Comparison of ENCODE assay signal across 25 cellular contexts in the genomic region with DNA sequence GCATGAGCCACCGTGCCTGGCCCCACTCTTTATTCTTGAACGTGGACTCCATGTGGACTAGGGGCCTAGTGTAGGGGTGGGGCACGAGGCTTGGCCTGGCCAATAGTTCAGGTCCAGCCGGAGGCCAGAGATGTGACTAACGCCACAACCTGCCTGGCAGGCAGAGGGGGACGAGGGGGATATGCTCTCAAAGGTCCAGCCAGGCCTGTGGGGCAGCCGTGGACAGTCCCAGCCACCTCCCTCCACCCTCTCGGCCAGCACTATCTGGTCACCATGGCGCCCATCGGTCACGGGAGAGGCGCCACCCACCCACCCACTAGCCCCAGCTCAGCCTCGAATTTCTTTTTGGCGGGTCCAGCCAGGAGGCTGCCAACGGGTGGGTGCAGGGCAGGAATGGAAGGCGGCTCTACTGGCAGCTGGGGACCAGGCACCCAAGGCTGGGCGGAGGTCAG. TPM values are rescaled to one million over a fixed set of nuclear protein-coding genes. Genes with fewer than 3 reads are reported as not detected.
DNase-seq lines count a peak whose midpoint lies in the region; ATAC-seq, FAIRE-seq and TF ChIP-seq lines count a peak whose summit lies in the region.
"Had no signal": no experiment of that assay in that cellular context is flagged by ENCODE, and none has a peak within 500 bp of the region (broad histone marks: within the 10 kb centered on the region; RNA-seq: fewer than 3 reads in every experiment).

No MANE protein-coding gene starts in this region.

- ATAC-seq in WTC11 (no peak), left lobe of liver (peak; percentile 11), GM21786 (IDR thresholded peaks at IDR 0.05; ENCODE audit: unreplicated experiment) (no peak)
- ATAC-seq: sciatic nerve had no signal

- H3K9me3 Mint-ChIP-seq in WTC11: no peaks in the 10 kb centered on the region
- no peaks in the 10 kb centered on the region for H3K9me3 Mint-ChIP-seq in activated naive CD4-positive, alpha-beta T cell treated with anti-CD3 and anti-CD28 coated beads for 36 hours
- H3K9me3 Mint-ChIP-seq: endodermal cell; stimulated activated naive CD8-positive, alpha-beta T cell treated with anti-CD3 and anti-CD28 coated beads, Interleukin-15, Interleukin-2, amounts not matched to agents 100 ng/mL and 50 ng/mL, for 24 hours; T-helper 1 cell treated with Interleukin-12 subunit alpha and Interleukin-12 subunit beta and Interleukin-4 antibody, amounts not matched to agents 30 μg/mL and 1 μg/mL, for 36 hours had no signal

- WGBS in small intestine, 3 donors: 34 to 52% (median 42%) methylated on average over 17 of the region's 17 CpGs

- no peak overlapping the region for H3K27ac Mint-ChIP-seq in WTC11
- no peak overlapping the region for H3K27ac Mint-ChIP-seq in activated naive CD4-positive, alpha-beta T cell treated with anti-CD3 and anti-CD28 coated beads for 36 hours
- H3K27ac Mint-ChIP-seq: endodermal cell; stimulated activated naive CD8-positive, alpha-beta T cell treated with anti-CD3 and anti-CD28 coated beads, Interleukin-15, Interleukin-2, amounts not matched to agents 100 ng/mL and 50 ng/mL, for 24 hours; T-helper 1 cell treated with Interleukin-12 subunit alpha and Interleukin-12 subunit beta and Interleukin-4 antibody, amounts not matched to agents 30 μg/mL and 1 μg/mL, for 36 hours had no signal

- TF ChIP-seq CTCF in WTC11 (IDR thresholded peaks at IDR 0.05): no peak

- H3K4me3 ChIP-seq in small intestine (ENCODE audit: low read depth in 1 of 2, low read length in 2 of 2): no peak overlapping the region
- H3K4me3 ChIP-seq: upper lobe of left lung had no signal

- H3K36me3 ChIP-seq in small intestine (ENCODE audit: control insufficient read depth in 2 of 2, insufficient read depth in 2 of 2, low read length in 2 of 2): peaks cover 7 to 10% of the 10 kb centered on the region in 2 donors

- H3K4me3 Mint-ChIP-seq in WTC11: peak overlapping the region; percentile 80; the same call in 1 of the 2 replicates
- H3K4me3 Mint-ChIP-seq in activated naive CD4-positive, alpha-beta T cell treated with anti-CD3 and anti-CD28 coated beads for 36 hours: no peak overlapping the region
- H3K4me3 Mint-ChIP-seq: stimulated activated naive CD8-positive, alpha-beta T cell treated with anti-CD3 and anti-CD28 coated beads, Interleukin-15, Interleukin-2, amounts not matched to agents 100 ng/mL and 50 ng/mL, for 24 hours had no signal

- peaks cover 2% of the 10 kb centered on the region in 2 donors for H3K4me1 ChIP-seq in small intestine (ENCODE audit: control insufficient read depth in 2 of 2, insufficient read depth in 1 of 2, low read depth in 1 of 2, low read length in 1 of 2)

- H3K27me3 Mint-ChIP-seq in WTC11 (ENCODE audit: low read depth): peaks cover 16% of the 10 kb centered on the region
- peaks cover 25% of the 10 kb centered on the region for H3K27me3 Mint-ChIP-seq in activated naive CD4-positive, alpha-beta T cell treated with anti-CD3 and anti-CD28 coated beads for 36 hours (ENCODE audit: low read depth)

- POLR2A ChIA-PET in WTC11 (lab: Charles Lee): interaction anchor here (0.6 kb wide), 1 partner anchor 89 kb away, joined by 4 read pairs; no protein-coding TSS in a partner anchor

- no peaks in the 10 kb centered on the region for H3K9me3 ChIP-seq in small intestine (ENCODE audit: control insufficient read depth, low read depth)
- H3K9me3 ChIP-seq: upper lobe of left lung had no signal

- intact Hi-C loops in activated naive CD4-positive, alpha-beta T cell treated with anti-CD3 and anti-CD28 coated beads for 36 hours (cut with micrococcal nuclease): no loop called here

- no peak for FAIRE-seq in small intestine (lab: Jason Lieb, UNC)

- CTCF ChIA-PET in WTC11 (lab: Charles Lee): interaction anchor here (0.6 to 1.5 kb wide), 2 partner anchors 89 to 98 kb away, joined by 3 read pairs; no protein-coding TSS in a partner anchor
- CTCF ChIA-PET in activated naive CD4-positive, alpha-beta T cell treated with anti-CD3 and anti-CD28 coated beads for 36 hours (lab: Charles Lee): no interaction called here

- DNase-seq in DMS 273 (lab: John Stamatoyannopoulos, UW; ENCODE audit: unreplicated experiment) (peak; percentile 50), DMS 273 treated with DMSO at 0.1 percent for 48 hours (lab: John Stamatoyannopoulos, UW) (no peak), WTC11 (ENCODE audit: low spot score) (no peak), left lobe of liver (ENCODE audit: low spot score) (no peak), small intestine (peak; percentile 44)
- no peak for DNase-seq in stimulated activated CD4-positive, alpha-beta T cell treated with anti-CD3 and anti-CD28 coated beads, Interleukin-4, amount 100 ng/mL, for 4 hours
- DNase-seq in activated naive CD4-positive, alpha-beta T cell treated with anti-CD3 and anti-CD28 coated beads for 36 hours: no peak
- DNase-seq: activated CD4-positive, alpha-beta T cell treated with anti-CD3 and anti-CD28 coated beads, Interleukin-2, amount 50 U/mL, for 48 hours; activated naive CD4-positive, alpha-beta T cell; cerebellar nuclear complex; COR-L47; endodermal cell; GOT3; hippocampal formation; NCI-H1105; NCI-H2107; SHP77 had no signal

- H3K36me3 Mint-ChIP-seq in WTC11: peaks cover 5% of the 10 kb centered on the region; the same call in 1 of the 2 replicates
- H3K36me3 Mint-ChIP-seq in activated naive CD4-positive, alpha-beta T cell treated with anti-CD3 and anti-CD28 coated beads for 36 hours (ENCODE audit: low read depth): peaks cover 10% of the 10 kb centered on the region

- H3K27me3 ChIP-seq in small intestine (ENCODE audit: control insufficient read depth in 2 of 2, insufficient read depth in 2 of 2, low read length in 2 of 2): peaks cover 7 to 22% of the 10 kb centered on the region in 2 donors

- H3K27ac ChIP-seq in small intestine (ENCODE audit: low read depth in 1 of 2, low read length in 1 of 2): no peak overlapping the region
- H3K27ac ChIP-seq: 22Rv1, upper lobe of left lung, VCaP had no signal

- H3K4me1 Mint-ChIP-seq in WTC11: no peaks in the 10 kb centered on the region
- H3K4me1 Mint-ChIP-seq in activated naive CD4-positive, alpha-beta T cell treated with anti-CD3 and anti-CD28 coated beads for 36 hours (ENCODE audit: low read depth): peaks cover 5% of the 10 kb centered on the region
- H3K4me1 Mint-ChIP-seq: endodermal cell had no signal

TF ChIP-seq in WTC11, 78 proteins besides CTCF, POLR2A, EP300 and RAD21:
- TF ChIP-seq ZNF219 (CRISPR knock-in tag; IDR thresholded peaks at IDR 0.05; ENCODE audit: borderline replicate concordance) (no peak), IRF2 (CRISPR knock-in tag; IDR thresholded peaks at IDR 0.05; ENCODE audit: borderline replicate concordance, low read depth) (no peak), NR2C2 (CRISPR knock-in tag; IDR thresholded peaks at IDR 0.05) (no peak)
- TF ChIP-seq, protein P1, sequence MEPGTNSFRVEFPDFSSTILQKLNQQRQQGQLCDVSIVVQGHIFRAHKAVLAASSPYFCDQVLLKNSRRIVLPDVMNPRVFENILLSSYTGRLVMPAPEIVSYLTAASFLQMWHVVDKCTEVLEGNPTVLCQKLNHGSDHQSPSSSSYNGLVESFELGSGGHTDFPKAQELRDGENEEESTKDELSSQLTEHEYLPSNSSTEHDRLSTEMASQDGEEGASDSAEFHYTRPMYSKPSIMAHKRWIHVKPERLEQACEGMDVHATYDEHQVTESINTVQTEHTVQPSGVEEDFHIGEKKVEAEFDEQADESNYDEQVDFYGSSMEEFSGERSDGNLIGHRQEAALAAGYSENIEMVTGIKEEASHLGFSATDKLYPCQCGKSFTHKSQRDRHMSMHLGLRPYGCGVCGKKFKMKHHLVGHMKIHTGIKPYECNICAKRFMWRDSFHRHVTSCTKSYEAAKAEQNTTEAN (CRISPR knock-in tag; IDR thresholded peaks at IDR 0.05): no peak

RNA-seq across cellular contexts. Expression of a gene that starts 2.1 kb away (rescaled TPM):
- total RNA-seq in WTC11 (2021) (14.7 to 24.5 TPM (median 22.6 TPM) in 3 replicates), left lobe of liver (0.08 TPM)
- polyA plus RNA-seq in small intestine: 1 to 10 TPM in 1 of 3 donors, not detected in 2; 1.5 TPM
- total RNA-seq in activated naive CD4-positive, alpha-beta T cell treated with anti-CD3 and anti-CD28 coated beads for 36 hours: not detected
- total RNA-seq: mononuclear cell had no signal

RNA-seq across cellular contexts. Expression of a gene that starts 21.1 kb away (rescaled TPM):
- total RNA-seq in WTC11 (2021) (224 to 240 TPM (median 228 TPM) in 3 replicates), left lobe of liver (113 TPM)
- 100 to 1,000 TPM; 254 to 350 (median 286) TPM for polyA plus RNA-seq in small intestine
- total RNA-seq in activated naive CD4-positive, alpha-beta T cell treated with anti-CD3 and anti-CD28 coated beads for 36 hours: 100 to 1,000 TPM; 199 to 200 TPM

RNA-seq across cellular contexts. Expression of a gene that starts 21.4 kb away (rescaled TPM):
- 30.1 to 47.9 TPM (median 36.4 TPM) in 3 replicates for total RNA-seq in WTC11 (2021)
- 18.9 TPM for total RNA-seq in left lobe of liver
- 10 to 100 TPM; 48.5 to 51.4 (median 48.6) TPM for polyA plus RNA-seq in small intestine
- total RNA-seq in activated naive CD4-positive, alpha-beta T cell treated with anti-CD3 and anti-CD28 coated beads for 36 hours: 10 to 100 TPM; 48.3 to 50.1 TPM

RNA-seq across cellular contexts. Expression of a gene that starts 42.9 kb away (rescaled TPM):
- total RNA-seq in WTC11 (2021) (28.2 to 32.4 TPM (median 32.2 TPM) in 3 replicates), left lobe of liver (2.8 TPM)
- polyA plus RNA-seq in small intestine: 10 to 100 TPM in 1 of 3 donors, 1 to 10 TPM in 2; 1.6 to 13.0 (median 9.8) TPM
- total RNA-seq in activated naive CD4-positive, alpha-beta T cell treated with anti-CD3 and anti-CD28 coated beads for 36 hours: not detected

Comparison
In these comparisons a context has a peak if more than half of its experiments do, and no peak if none do; other contexts are left out.
1. DNase-seq: peak in DMS 273 (single experiment) and small intestine (single experiment); none in DMS 273 treated with DMSO at 0.1 percent for 48 hours (single experiment), WTC11 (single experiment), left lobe of liver (single experiment), stimulated activated CD4-positive, alpha-beta T cell treated with anti-CD3 and anti-CD28 coated beads, Interleukin-4, amount 100 ng/mL, for 4 hours (0 of 2) and activated naive CD4-positive, alpha-beta T cell treated with anti-CD3 and anti-CD28 coated beads for 36 hours (single experiment).
2. RNA of a gene that starts 2.1 kb away (total RNA-seq): 14.7 to 24.5 TPM in WTC11; 0.08 TPM in left lobe of liver (single experiment) and not detected in activated naive CD4-positive, alpha-beta T cell treated with anti-CD3 and anti-CD28 coated beads for 36 hours; every median in the first group is over 10 times any median in the second.